8 cellular contexts compared by ENCODE assay signal in genomic region chr7:2710256-2710655, GRCh38. TPM values are rescaled to one million over a fixed set of nuclear protein-coding genes. Genes with fewer than 3 reads are reported as not detected.
DNase-seq lines count a peak whose midpoint lies in the region; ATAC-seq, FAIRE-seq and TF ChIP-seq lines count a peak whose summit lies in the region.

No MANE protein-coding gene starts in this region.

- peak overlapping the region; percentile 37 for H3K4me3 ChIP-seq in naive thymus-derived CD4-positive, alpha-beta T cell (ENCODE audit: low read length)
- H3K4me3 ChIP-seq in pancreas (no peak overlapping the region), hepatocyte (no peak overlapping the region)

- POLR2A ChIA-PET in naive thymus-derived CD4-positive, alpha-beta T cell (lab: Charles Lee), result interaction anchor here (0.5 to 2.1 kb wide), 8 partner anchors 8 to 258 kb away, joined by 3 to 14 read pairs (median 4); no protein-coding TSS in a partner anchor

- peak overlapping the region in 4 of 9 donors; percentile 32 to 84 (median 51) for H3K27ac Mint-ChIP-seq in naive thymus-derived CD4-positive, alpha-beta T cell

- H3K4me1 Mint-ChIP-seq in naive thymus-derived CD4-positive, alpha-beta T cell, result peaks cover 20 to 44% (median 36%) of the 10 kb centered on the region in 7 donors

- no peak for FAIRE-seq in pancreas (lab: Jason Lieb, UNC)

- no peaks in the 10 kb centered on the region for H4K20me1 ChIP-seq in hepatocyte (ENCODE audit: insufficient read depth, poor library complexity, severe bottlenecking)

- H3K36me3 ChIP-seq in naive thymus-derived CD4-positive, alpha-beta T cell (ENCODE audit: control insufficient read depth in 2 of 3, insufficient read depth in 3 of 3, low read length in 3 of 3), result no peaks in the 10 kb centered on the region
- H3K36me3 ChIP-seq in pancreas (no peaks in the 10 kb centered on the region), hepatocyte (replicated peaks; ENCODE audit: insufficient read depth, low read depth) (no peaks in the 10 kb centered on the region)

- peak; percentile 67 for ATAC-seq in GM18502 (IDR thresholded peaks at IDR 0.05; ENCODE audit: poor library complexity, unreplicated experiment)
- peak; percentile 53 for ATAC-seq in HG02763 (IDR thresholded peaks at IDR 0.05; ENCODE audit: unreplicated experiment)
- ATAC-seq in activated CD4-positive, CD25-positive, alpha-beta regulatory T cell treated with anti-CD3 and anti-CD28 coated beads, Interleukin-2, amount 50 U/mL, for 24 hours, result peak; percentile 73 to 76
- ATAC-seq in naive thymus-derived CD4-positive, alpha-beta T cell, result peak; percentile 54
- no peak for ATAC-seq in pancreas

- WGBS in pancreas, 2 donors, result 84 to 85% methylated on average over 12 of the region's 12 CpGs
- WGBS in hepatocyte (ENCODE audit: low lambda C conversion rate, missing lambda C conversion rate), result 87% methylated on average over 12 of the region's 12 CpGs

- no peaks in the 10 kb centered on the region for H3K79me2 ChIP-seq in hepatocyte

- no peak overlapping the region for H3K4me2 ChIP-seq in hepatocyte

- CTCF ChIA-PET in naive thymus-derived CD4-positive, alpha-beta T cell (lab: Charles Lee), result interaction anchor here (0.5 to 6.0 kb wide), 16 partner anchors 8 to 1597 kb away, joined by 3 to 45 read pairs (median 4); no protein-coding TSS in a partner anchor

- H3K9me2 ChIP-seq in hepatocyte (replicated peaks; ENCODE audit: insufficient read depth), result no peaks in the 10 kb centered on the region

- peaks cover 29 to 40% of the 10 kb centered on the region in 2 donors for H3K4me1 ChIP-seq in naive thymus-derived CD4-positive, alpha-beta T cell (ENCODE audit: control insufficient read depth in 2 of 2, insufficient read depth in 2 of 2, low read length in 2 of 2)
- H3K4me1 ChIP-seq in pancreas (no peaks in the 10 kb centered on the region), hepatocyte (ENCODE audit: insufficient read depth) (peaks cover 7% of the 10 kb centered on the region)

- no peak for DNase-seq in naive thymus-derived CD4-positive, alpha-beta T cell
- DNase-seq in DMS 273 treated with DMSO at 0.1 percent for 48 hours (lab: John Stamatoyannopoulos, UW) (no peak), pancreas (no peak), NCI-H2029 treated with DMSO at 0.1 percent for 48 hours (lab: John Stamatoyannopoulos, UW) (no peak), hepatocyte (ENCODE audit: low spot score) (no peak)

- H3K27ac ChIP-seq in naive thymus-derived CD4-positive, alpha-beta T cell (ENCODE audit: low read depth, low read length), result no peak overlapping the region
- H3K27ac ChIP-seq in pancreas, result no peak overlapping the region
- H3K27ac ChIP-seq in hepatocyte, result no peak overlapping the region

- peaks cover 0 to 17% (median 8%) of the 10 kb centered on the region in 5 donors for H3K27me3 Mint-ChIP-seq in naive thymus-derived CD4-positive, alpha-beta T cell

- no peak for TF ChIP-seq CTCF in pancreas (IDR thresholded peaks at IDR 0.05)
- TF ChIP-seq CTCF in hepatocyte (IDR thresholded peaks at IDR 0.05; ENCODE audit: poor library complexity), result no peak

- H3K9me3 ChIP-seq in naive thymus-derived CD4-positive, alpha-beta T cell (ENCODE audit: control insufficient read depth in 2 of 3, low read length in 3 of 3), result no peaks in the 10 kb centered on the region
- H3K9me3 ChIP-seq in pancreas, result no peaks in the 10 kb centered on the region
- H3K9me3 ChIP-seq in hepatocyte (ENCODE audit: low read depth), result no peaks in the 10 kb centered on the region

- no peak overlapping the region for H2AFZ ChIP-seq in hepatocyte

- no peaks in the 10 kb centered on the region for H3K27me3 ChIP-seq in naive thymus-derived CD4-positive, alpha-beta T cell (ENCODE audit: control insufficient read depth in 2 of 2, insufficient read depth in 2 of 2, low read length in 2 of 2)
- H3K27me3 ChIP-seq in pancreas (no peaks in the 10 kb centered on the region), hepatocyte (no peaks in the 10 kb centered on the region)

- peaks cover 0 to 4% (median 0%) of the 10 kb centered on the region in 11 donors for H3K9me3 Mint-ChIP-seq in naive thymus-derived CD4-positive, alpha-beta T cell

- H3K36me3 Mint-ChIP-seq in naive thymus-derived CD4-positive, alpha-beta T cell, result peaks cover 0 to 2% (median 0%) of the 10 kb centered on the region in 5 donors

- intact Hi-C loops in naive thymus-derived CD4-positive, alpha-beta T cell (cut with micrococcal nuclease), result loop anchor here in 1 of 2 donors (2.0 kb wide), 1 partner anchor 49 kb away; no protein-coding TSS in a partner anchor
- intact Hi-C loops in pancreas (cut with DNase I), result no loop called here

- peak overlapping the region in 5 of 10 donors; percentile 13 to 79 (median 60) for H3K4me3 Mint-ChIP-seq in naive thymus-derived CD4-positive, alpha-beta T cell

RNA-seq across cellular contexts. Expression of gene AMZ1, which starts 22.3 kb away (rescaled TPM):
- total RNA-seq in naive thymus-derived CD4-positive, alpha-beta T cell, result 1 to 10 TPM in 1 of 5 experiments, under 1 TPM in 4; 0.07 to 2.4 (median 0.80) TPM
- under 1 TPM; 0.07 to 0.13 TPM for polyA plus RNA-seq in naive thymus-derived CD4-positive, alpha-beta T cell
- total RNA-seq in pancreas, result under 1 TPM in 1 of 6 donors, not detected in 5; 0.19 TPM
- polyA plus RNA-seq in pancreas, result under 1 TPM; 0.04 to 0.05 TPM
- total RNA-seq in hepatocyte, result not detected in 2 replicates
- polyA plus RNA-seq in hepatocyte, result 1.4 TPM in 1 of 2 replicates, not detected in the other

Comparison
In these comparisons a context has a peak if more than half of its experiments do, and no peak if none do; other contexts are left out.
1. ATAC-seq: peak in GM18502 (single experiment), HG02763 (single experiment), activated CD4-positive, CD25-positive, alpha-beta regulatory T cell treated with anti-CD3 and anti-CD28 coated beads, Interleukin-2, amount 50 U/mL, for 24 hours (2 of 2) and naive thymus-derived CD4-positive, alpha-beta T cell (single experiment); none in pancreas (0 of 4).